10 cellular contexts compared by ENCODE assay signal in the genomic region with DNA sequence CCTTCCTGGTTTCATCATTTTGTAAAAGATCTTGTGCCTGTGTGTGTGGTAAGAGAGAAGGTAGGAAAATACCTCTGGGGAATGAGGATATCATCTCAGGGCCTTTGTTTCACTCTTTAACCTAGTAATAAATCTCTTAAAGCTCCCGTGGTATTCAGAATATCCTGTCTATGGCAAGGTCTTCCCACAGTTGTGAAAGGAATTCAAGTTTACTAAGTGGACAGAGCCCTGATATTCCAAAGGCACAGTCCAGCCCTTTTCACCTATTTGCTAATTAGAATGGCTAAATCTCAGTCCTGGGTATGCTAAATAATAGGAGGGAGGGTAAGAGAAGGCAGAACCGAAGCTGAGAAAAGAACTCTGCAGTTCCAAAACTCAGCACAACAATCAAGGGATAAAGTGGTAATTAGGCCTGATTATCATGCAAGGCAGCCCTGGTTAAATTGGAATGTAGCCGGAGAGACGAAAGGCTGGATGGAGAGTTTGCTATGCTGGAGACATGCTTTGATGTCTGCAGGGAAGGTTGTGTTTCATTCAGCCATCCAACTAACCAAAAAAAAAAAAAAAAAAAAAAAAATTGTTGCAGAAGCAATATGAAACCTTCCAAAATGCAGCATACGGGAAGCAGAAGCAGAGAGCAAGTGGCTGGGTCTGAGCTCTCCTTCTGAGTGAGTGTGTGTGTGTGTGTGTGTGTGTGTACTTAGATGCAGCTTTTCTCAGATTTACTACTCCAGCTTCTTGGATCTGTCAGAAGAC. TPM values are rescaled to one million over a fixed set of nuclear protein-coding genes. Genes with fewer than 3 reads are reported as not detected.
A peak's percentile ranks its signal among the peaks of the same experiment; 100 is the strongest.
DNase-seq lines count a peak whose midpoint lies in the region; ATAC-seq, FAIRE-seq and TF ChIP-seq lines count a peak whose summit lies in the region.
"Had no signal": no experiment of that assay in that cellular context is flagged by ENCODE, and none has a peak within 500 bp of the region (broad histone marks: within the 10 kb centered on the region; RNA-seq: fewer than 3 reads in every experiment).

No MANE protein-coding gene starts in this region.

- TF ChIP-seq CTCF in OCI-LY3 (IDR thresholded peaks at IDR 0.05; ENCODE audit: low read depth, low read length) (no peak), esophagus muscularis mucosa (IDR thresholded peaks at IDR 0.05) (no peak), psoas muscle (IDR thresholded peaks at IDR 0.05) (no peak)

- peak overlapping the region; percentile 70 for H3K4me2 ChIP-seq in OCI-LY3 (ENCODE audit: low read length)

- no peaks in the 10 kb centered on the region for H4K20me1 ChIP-seq in OCI-LY3 (ENCODE audit: insufficient read depth, low read length)

- TF ChIP-seq POLR2A in esophagus muscularis mucosa (IDR thresholded peaks at IDR 0.05; ENCODE audit: low read depth) = no peak

- TF ChIP-seq EP300 in esophagus muscularis mucosa (IDR thresholded peaks at IDR 0.05) = no peak

- H3K27ac ChIP-seq in OCI-LY3 (ENCODE audit: low read length) (peak overlapping the region; percentile 95), esophagus muscularis mucosa (replicated peaks in 1 of 4) (peak overlapping the region; percentile 61 to 78 (median 70)), psoas muscle (peak overlapping the region; percentile 10)

- 35% methylated on average over 5 of the region's 5 CpGs for WGBS in esophagus muscularis mucosa
- 31 to 44% (median 35%) methylated on average over 5 of the region's 5 CpGs for WGBS in psoas muscle, 3 donors

- FAIRE-seq in GM18507 (lab: Jason Lieb, UNC) = peak; percentile 54
- FAIRE-seq: bronchial epithelial cell had no signal

- H3K27me3 ChIP-seq in OCI-LY3 (ENCODE audit: low read depth, low read length) (no peaks in the 10 kb centered on the region), esophagus muscularis mucosa (no peaks in the 10 kb centered on the region), psoas muscle (ENCODE audit: insufficient read depth in 3 of 3, low read length in 2 of 3) (no peaks in the 10 kb centered on the region)

- no peak for DNase-seq in GM18507 (ENCODE audit: extremely low spot score, insufficient read length, low read depth)
- no peak for DNase-seq in esophagus muscularis mucosa (ENCODE audit: extremely low spot score)
- DNase-seq in psoas muscle = no peak
- no peak for DNase-seq in SK-N-DZ (ENCODE audit: low spot score)
- no peak for DNase-seq in GF-D8 (lab: John Stamatoyannopoulos, UW)
- no peak for DNase-seq in DMS53 treated with DMSO at 0.1 percent for 48 hours (lab: John Stamatoyannopoulos, UW; ENCODE audit: unreplicated experiment)
- DNase-seq: right cardiac atrium had no signal

- H3K9me3 ChIP-seq in OCI-LY3 (ENCODE audit: insufficient read depth, low read length) = no peaks in the 10 kb centered on the region
- H3K9me3 ChIP-seq in esophagus muscularis mucosa = no peaks in the 10 kb centered on the region
- H3K9me3 ChIP-seq in psoas muscle = no peaks in the 10 kb centered on the region

- H3K79me2 ChIP-seq in OCI-LY3 (ENCODE audit: low read length) = peaks cover 17% of the 10 kb centered on the region

- no peak overlapping the region; the same call in 1 of the 2 replicates for H2AFZ ChIP-seq in OCI-LY3 (ENCODE audit: low read depth, low read length)

- H3K36me3 ChIP-seq in OCI-LY3 (replicated peaks; ENCODE audit: low read depth, low read length) (no peaks in the 10 kb centered on the region), esophagus muscularis mucosa (no peaks in the 10 kb centered on the region), psoas muscle (ENCODE audit: insufficient read depth in 1 of 2, low read depth in 1 of 2) (no peaks in the 10 kb centered on the region)

- H3K4me3 ChIP-seq in OCI-LY3 (ENCODE audit: low read length) (peak overlapping the region; percentile 46), esophagus muscularis mucosa (no peak overlapping the region), psoas muscle (no peak overlapping the region)

- ATAC-seq in psoas muscle (no peak), GM18868 (IDR thresholded peaks at IDR 0.05; ENCODE audit: unreplicated experiment) (no peak)
- ATAC-seq: right cardiac atrium had no signal

- H3K9ac ChIP-seq in OCI-LY3 (ENCODE audit: low read length) = peak overlapping the region; percentile 76

- intact Hi-C loops in esophagus muscularis mucosa (cut with DNase I) = no loop called here
- intact Hi-C loops in psoas muscle (cut with DNase I) = no loop called here

- H3K4me1 ChIP-seq in OCI-LY3 (ENCODE audit: low read length) (peaks cover 99% of the 10 kb centered on the region), esophagus muscularis mucosa (peaks cover 13 to 76% (median 53%) of the 10 kb centered on the region in 4 donors), psoas muscle (peaks cover 11% of the 10 kb centered on the region)

RNA-seq across cellular contexts. Expression of a gene that starts 28.5 kb away (rescaled TPM):
- 100 to 1,000 TPM in 1 of 4 donors, 10 to 100 TPM in 3; 26.0 to 176 (median 26.5) TPM for total RNA-seq in esophagus muscularis mucosa
- 10 to 100 TPM; 18.0 to 45.5 (median 32.8) TPM for total RNA-seq in psoas muscle
- 10 to 100 TPM in 1 of 3 donors, 1 to 10 TPM in 2; 2.8 to 16.5 (median 7.8) TPM for polyA plus RNA-seq in psoas muscle
- 39.9 and 44.8 TPM in 2 replicates for polyA plus RNA-seq in SK-N-DZ (2014; cell fraction: cytosol; rRNA removed)
- 26.9 and 29.4 TPM in 2 replicates for polyA plus RNA-seq in SK-N-DZ (2014; cell fraction: nucleus; rRNA removed)

Comparison
In these comparisons a context has a peak if more than half of its experiments do, and no peak if none do; other contexts are left out.
1. H3K27ac ChIP-seq: peak in every context shown above with its lines; median percentile 95 in OCI-LY3; 70 in esophagus muscularis mucosa; 10 in psoas muscle.